In the genomic region with DNA sequence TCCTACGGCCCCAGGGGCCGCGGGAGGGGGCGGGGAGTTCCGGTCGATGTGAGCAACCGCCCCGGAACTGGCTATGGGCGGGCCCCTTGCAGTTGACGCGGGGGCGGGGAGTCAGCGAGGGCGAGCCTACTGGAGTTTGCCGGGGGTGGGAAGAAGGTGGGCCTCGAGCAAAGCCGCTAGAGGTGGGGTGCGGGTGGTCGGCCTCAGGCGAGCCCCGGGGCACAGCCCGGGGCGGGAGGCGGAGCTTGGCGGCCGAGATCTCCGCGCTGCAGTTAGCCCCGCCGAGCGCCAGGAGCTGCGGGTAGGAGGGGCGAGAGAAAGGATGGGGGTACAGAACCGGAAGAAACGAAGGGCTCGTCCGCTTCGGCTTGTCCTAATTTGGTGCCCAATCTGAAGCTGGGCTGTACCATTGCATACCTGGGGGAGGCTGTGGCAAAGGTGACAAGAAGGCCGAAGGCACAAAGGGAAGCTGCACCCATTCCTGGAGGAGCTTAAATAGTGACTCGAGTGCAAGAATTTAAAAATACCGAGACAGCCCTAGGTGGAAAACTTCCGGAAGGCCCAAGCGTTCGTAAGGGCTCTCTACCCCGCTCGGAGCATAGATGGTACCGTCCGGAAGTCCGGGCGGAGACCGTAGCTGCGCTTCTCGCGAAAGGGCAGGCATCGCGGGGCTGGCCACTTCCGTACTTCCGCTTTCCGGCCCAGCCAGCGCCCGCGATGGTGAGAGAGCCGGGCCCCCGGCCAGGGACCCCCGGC, we compare ENCODE assay signal across 8 cellular contexts. TPM values are rescaled to one million over a fixed set of nuclear protein-coding genes. Genes with fewer than 3 reads are reported as not detected.
DNase-seq lines count a peak whose midpoint lies in the region; TF ChIP-seq lines count a peak whose summit lies in the region.

A gene (plus strand): TSS at position 678 of the 756 bp plus-strand sequence. CDS start 40 bp downstream, at position 718.
A gene with protein sequence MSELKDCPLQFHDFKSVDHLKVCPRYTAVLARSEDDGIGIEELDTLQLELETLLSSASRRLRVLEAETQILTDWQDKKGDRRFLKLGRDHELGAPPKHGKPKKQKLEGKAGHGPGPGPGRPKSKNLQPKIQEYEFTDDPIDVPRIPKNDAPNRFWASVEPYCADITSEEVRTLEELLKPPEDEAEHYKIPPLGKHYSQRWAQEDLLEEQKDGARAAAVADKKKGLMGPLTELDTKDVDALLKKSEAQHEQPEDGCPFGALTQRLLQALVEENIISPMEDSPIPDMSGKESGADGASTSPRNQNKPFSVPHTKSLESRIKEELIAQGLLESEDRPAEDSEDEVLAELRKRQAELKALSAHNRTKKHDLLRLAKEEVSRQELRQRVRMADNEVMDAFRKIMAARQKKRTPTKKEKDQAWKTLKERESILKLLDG (minus strand): TSS at position 69 of the 756 bp plus-strand sequence. CDS start 1,007 bp downstream, outside the sequence.

- H3K27ac ChIP-seq in neuronal stem cell (replicated peaks; ENCODE audit: low read length), result peak within 1 kb of the TSS; percentile 98
- peak within 1 kb of the TSS; percentile 97 for H3K27ac ChIP-seq in subcutaneous abdominal adipose tissue (ENCODE audit: low read depth, low read length)

- peak within 1 kb of the TSS; percentile 95 for H3K9ac ChIP-seq in neuronal stem cell (ENCODE audit: low read depth, low read length, poor library complexity)
- H3K9ac ChIP-seq in subcutaneous abdominal adipose tissue (ENCODE audit: low read length in 5 of 5), result peak within 1 kb of the TSS; percentile 86 to 99 (median 97)

- H3K4me3 ChIP-seq in neuronal stem cell (ENCODE audit: low read length in 2 of 2) (peak within 1 kb of the TSS; percentile 71 to 88), subcutaneous abdominal adipose tissue (ENCODE audit: low read depth in 1 of 5, low read length in 5 of 5) (peak within 1 kb of the TSS; percentile 72 to 99 (median 96))

- peak; percentile 94 for DNase-seq in GM04504 (ENCODE audit: low read depth)
- DNase-seq in HFFc6, result peak; percentile 95
- peak; percentile 97 for DNase-seq in NAMALWA (ENCODE audit: low spot score)
- DNase-seq in SK-MEL-5 (ENCODE audit: low read depth, low spot score), result peak; percentile 94
- peak; percentile 89 for DNase-seq in activated naive CD4-positive, alpha-beta T cell treated with Interleukin-2 at 50 U/mL for 16 hours
- DNase-seq in foreskin melanocyte, result peak; percentile 95
- peak; percentile 98 for DNase-seq in neuronal stem cell (ENCODE audit: low spot score)

- in situ Hi-C loops in SK-MEL-5 (cut with HindIII; ENCODE audit: low pct_unique_long_range_greater_than_20kb, low sequenced_read_pairs), result no loop called here

- no peak within 1 kb of the TSS for H4K8ac ChIP-seq in neuronal stem cell (ENCODE audit: low read depth, low read length)

- H3K4me1 Mint-ChIP-seq in HFFc6 (ENCODE audit: low read depth), result peaks cover 45% of the 10 kb centered on the region

- H2AFZ ChIP-seq in neuronal stem cell (ENCODE audit: low read length), result peak within 1 kb of the TSS; percentile 98

- H4K91ac ChIP-seq in neuronal stem cell (ENCODE audit: low read depth, low read length, poor library complexity), result peak within 1 kb of the TSS; percentile 11

- no peak within 1 kb of the TSS for H2BK12ac ChIP-seq in neuronal stem cell (ENCODE audit: low read length)

- H3K4me3 Mint-ChIP-seq in HFFc6, result peak within 1 kb of the TSS; percentile 94

- peaks cover 2% of the 10 kb centered on the region for H3K27me3 Mint-ChIP-seq in HFFc6 (ENCODE audit: insufficient read depth)

- TF ChIP-seq CTCF in HFFc6 (IDR thresholded peaks at IDR 0.05), result no peak; the same call in 1 of the 2 replicates

- H3K23ac ChIP-seq in neuronal stem cell (ENCODE audit: low read depth, low read length, poor library complexity), result peak within 1 kb of the TSS; percentile 86

- H3K9me3 ChIP-seq in neuronal stem cell (replicated peaks in 1 of 2; ENCODE audit: control insufficient read depth in 2 of 2, insufficient read depth in 1 of 2, low read depth in 1 of 2, low read length in 2 of 2), result no peaks in the 10 kb centered on the region
- no peaks in the 10 kb centered on the region for H3K9me3 ChIP-seq in subcutaneous abdominal adipose tissue (ENCODE audit: control insufficient read depth in 5 of 5, low read length in 5 of 5)

- H3K4me1 ChIP-seq in neuronal stem cell (ENCODE audit: control insufficient read depth in 2 of 2, insufficient read depth in 1 of 2, low read depth in 1 of 2, low read length in 2 of 2) (peaks cover 7 to 9% of the 10 kb centered on the region in 2 donors), subcutaneous abdominal adipose tissue (ENCODE audit: control insufficient read depth in 5 of 5, insufficient read depth in 5 of 5, low read length in 5 of 5) (peaks cover 2 to 40% (median 29%) of the 10 kb centered on the region in 5 donors)

- peak within 1 kb of the TSS; percentile 4 for H2BK5ac ChIP-seq in neuronal stem cell (ENCODE audit: low read length)

- no peaks in the 10 kb centered on the region for H3K9me3 Mint-ChIP-seq in HFFc6

- H3K27me3 ChIP-seq in neuronal stem cell (ENCODE audit: control insufficient read depth in 3 of 3, insufficient read depth in 3 of 3, low read depth in 1 of 3, low read length in 3 of 3), result no peaks in the 10 kb centered on the region
- no peaks in the 10 kb centered on the region for H3K27me3 ChIP-seq in subcutaneous abdominal adipose tissue (ENCODE audit: control insufficient read depth in 5 of 5, insufficient read depth in 4 of 5, low read length in 5 of 5)

- H3K36me3 Mint-ChIP-seq in HFFc6 (ENCODE audit: low read depth), result peaks cover 49% of the 10 kb centered on the region

- peak within 1 kb of the TSS; percentile 86 for H3K4ac ChIP-seq in neuronal stem cell (ENCODE audit: low read length)

- WGBS in neuronal stem cell (ENCODE audit: extremely low coverage in 2 of 2, insufficient read length in 2 of 2, insufficient replicate concordance in 1 of 2), 2 donors, result no CpG with 5 or more reads among the region's 65 CpGs

- H3K14ac ChIP-seq in neuronal stem cell (ENCODE audit: low read length), result no peak within 1 kb of the TSS

- no peak within 1 kb of the TSS for H2BK120ac ChIP-seq in neuronal stem cell (ENCODE audit: low read depth, low read length)

- H3K79me1 ChIP-seq in neuronal stem cell (ENCODE audit: low read depth, low read length), result peaks cover 3% of the 10 kb centered on the region

- peak within 1 kb of the TSS; percentile 77 for H3K4me2 ChIP-seq in neuronal stem cell (ENCODE audit: insufficient read depth, low read length, poor library complexity, severe bottlenecking)

- H2BK15ac ChIP-seq in neuronal stem cell (ENCODE audit: low read length), result no peak within 1 kb of the TSS

- peak within 1 kb of the TSS; percentile 100 for H3K27ac Mint-ChIP-seq in HFFc6

- H2AK5ac ChIP-seq in neuronal stem cell (ENCODE audit: low read depth, low read length), result peak within 1 kb of the TSS; percentile 13

- H3K36me3 ChIP-seq in neuronal stem cell (replicated peaks in 1 of 2; ENCODE audit: control insufficient read depth in 2 of 2, insufficient read depth in 2 of 2, low read length in 2 of 2) (peaks cover 29 to 65% of the 10 kb centered on the region in 2 donors), subcutaneous abdominal adipose tissue (ENCODE audit: control insufficient read depth in 5 of 5, insufficient read depth in 5 of 5, low read length in 5 of 5) (peaks cover 4 to 37% (median 28%) of the 10 kb centered on the region in 5 donors)

- H3K18ac ChIP-seq in neuronal stem cell (ENCODE audit: low read length), result peak within 1 kb of the TSS; percentile 90

RNA-seq across cellular contexts. Expression of the first gene that starts in this region (rescaled TPM):
- total RNA-seq in HFFc6 (2021; fragmentation: NEBNext Ultra II Directional; extraction: Animal tissue kit (Norgen Biotek cat#: 25700)), result 100 to 1,000 TPM; 252 to 303 (median 266) TPM
- 251 and 255 TPM in 2 replicates for total RNA-seq in SK-MEL-5 (2014; rRNA removed; shearing (Covaris generic))
- 195 and 279 TPM in 2 replicates for polyA plus RNA-seq in SK-MEL-5 (2015; cell fraction: cytosol; rRNA removed)
- 94.7 and 98.9 TPM in 2 replicates for polyA plus RNA-seq in SK-MEL-5 (2015; cell fraction: nucleus; rRNA removed)
- polyA plus RNA-seq in neuronal stem cell (2013, experiment 1 of 2), result 49.1 TPM
- polyA plus RNA-seq in neuronal stem cell (2013, experiment 2 of 2), result 46.8 TPM

RNA-seq across cellular contexts. Expression of the second gene that starts in this region (rescaled TPM):
- total RNA-seq in HFFc6 (2021; fragmentation: NEBNext Ultra II Directional; extraction: Animal tissue kit (Norgen Biotek cat#: 25700)), result 10 to 100 TPM; 69.2 to 84.9 (median 77.0) TPM
- total RNA-seq in SK-MEL-5 (2014; rRNA removed; shearing (Covaris generic)), result 74.0 and 75.7 TPM in 2 replicates
- 79.6 and 88.5 TPM in 2 replicates for polyA plus RNA-seq in SK-MEL-5 (2015; cell fraction: cytosol; rRNA removed)
- 40.1 and 48.0 TPM in 2 replicates for polyA plus RNA-seq in SK-MEL-5 (2015; cell fraction: nucleus; rRNA removed)
- polyA plus RNA-seq in neuronal stem cell (2013, experiment 1 of 2), result 66.2 TPM
- polyA plus RNA-seq in neuronal stem cell (2013, experiment 2 of 2), result 65.3 TPM

Comparison
In these comparisons a context has a peak if more than half of its experiments do, and no peak if none do; other contexts are left out.
1. Peak in every context shown above with its lines: DNase-seq, H3K4me3 ChIP-seq and H3K27ac ChIP-seq.